Comparison of ENCODE assay signal across 16 cellular contexts in genomic region chr18:57925706-57926105, GRCh38.
DNase-seq lines count a peak whose midpoint lies in the region; ATAC-seq and TF ChIP-seq lines count a peak whose summit lies in the region.
"Had no signal": no experiment of that assay in that cellular context is flagged by ENCODE, and none has a peak within 500 bp of the region (broad histone marks: within the 10 kb centered on the region; RNA-seq: fewer than 3 reads in every experiment).

No MANE protein-coding gene starts in this region.

- CTCF ChIA-PET in MCF 10A (lab: Yijun Ruan, JAX): interaction anchor here (1.4 to 2.9 kb wide), 2 partner anchors 14 to 43 kb away, joined by 4 to 13 read pairs; no protein-coding TSS in a partner anchor

- H3K9me3 Mint-ChIP-seq in MCF 10A (ENCODE audit: unreplicated experiment): no peaks in the 10 kb centered on the region
- H3K9me3 Mint-ChIP-seq: activated CD4-positive, alpha-beta memory T cell treated with anti-CD3 and anti-CD28 coated beads for 36 hours; CD8-positive, alpha-beta memory T cell; dendritic cell treated with granulocyte-macrophage colony-stimulating factor and Interleukin-4, amounts not matched to agents 40 ng/mL and 50 ng/mL, for 4 days; naive thymus-derived CD8-positive, alpha-beta T cell had no signal

- DNase-seq in MCF 10A (ENCODE audit: unreplicated experiment): peak; percentile 57
- no peak for DNase-seq in breast epithelium (ENCODE audit: low spot score in 2 of 2)
- peak; percentile 18 for DNase-seq in astrocyte of the hippocampus (ENCODE audit: low read depth, low spot score)
- DNase-seq in fibroblast of the aortic adventitia (ENCODE audit: low read depth): peak; percentile 63
- DNase-seq in GOT3 (lab: John Stamatoyannopoulos, UW): no peak
- no peak for DNase-seq in NCI-H1417 (lab: John Stamatoyannopoulos, UW)
- DNase-seq: 8988T; activated CD4-positive, alpha-beta memory T cell treated with anti-CD3 and anti-CD28 coated beads for 36 hours; CD8-positive, alpha-beta memory T cell; foreskin melanocyte; GDM1; naive thymus-derived CD8-positive, alpha-beta T cell had no signal

- intact Hi-C loops in MCF 10A (cut with micrococcal nuclease) (no loop called here), breast epithelium (cut with DNase I; ENCODE audit: low total_unique reads) (no loop called here)

- no peaks in the 10 kb centered on the region for H3K27me3 ChIP-seq in breast epithelium

- no peak overlapping the region for H3K27ac ChIP-seq in breast epithelium

- no peaks in the 10 kb centered on the region for H3K9me3 ChIP-seq in breast epithelium

- H3K27ac Mint-ChIP-seq in MCF 10A (ENCODE audit: low read depth, unreplicated experiment): peak overlapping the region; percentile 76
- H3K27ac Mint-ChIP-seq: activated CD4-positive, alpha-beta memory T cell treated with anti-CD3 and anti-CD28 coated beads for 36 hours; CD8-positive, alpha-beta memory T cell; dendritic cell treated with granulocyte-macrophage colony-stimulating factor and Interleukin-4, amounts not matched to agents 40 ng/mL and 50 ng/mL, for 4 days; naive thymus-derived CD8-positive, alpha-beta T cell had no signal

- peaks cover 22% of the 10 kb centered on the region for H3K4me1 Mint-ChIP-seq in MCF 10A (ENCODE audit: insufficient read depth, unreplicated experiment)
- H3K4me1 Mint-ChIP-seq: CD8-positive, alpha-beta memory T cell had no signal

- no peaks in the 10 kb centered on the region for H3K36me3 ChIP-seq in breast epithelium

- no peak for TF ChIP-seq POLR2A in breast epithelium (IDR thresholded peaks at IDR 0.05)

- H3K36me3 Mint-ChIP-seq in MCF 10A (ENCODE audit: insufficient read depth, unreplicated experiment): no peaks in the 10 kb centered on the region
- H3K36me3 Mint-ChIP-seq: activated CD4-positive, alpha-beta memory T cell treated with anti-CD3 and anti-CD28 coated beads for 36 hours; CD8-positive, alpha-beta memory T cell; naive thymus-derived CD8-positive, alpha-beta T cell had no signal

- no peaks in the 10 kb centered on the region for H3K4me1 ChIP-seq in breast epithelium

- no peak for TF ChIP-seq CTCF in MCF 10A (IDR thresholded peaks at IDR 0.05; ENCODE audit: unreplicated experiment)
- TF ChIP-seq CTCF in breast epithelium (IDR thresholded peaks at IDR 0.05): no peak
- TF ChIP-seq CTCF in fibroblast of the aortic adventitia (IDR thresholded peaks at IDR 0.05; ENCODE audit: insufficient read depth, low read length): no peak

- H3K4me3 ChIP-seq in breast epithelium (no peak overlapping the region), fibroblast of the aortic adventitia (ENCODE audit: low read depth, low read length) (no peak overlapping the region)
- H3K4me3 ChIP-seq: lung had no signal

- BruUV-seq in MCF 10A (replicated peaks; lab: Mats Ljungman, UMichigan): no TSS peak

- POLR2A ChIA-PET in MCF 10A (lab: Yijun Ruan, JAX): interaction anchor here (1.1 to 2.4 kb wide), 3 partner anchors 15 to 32 kb away, joined by 3 to 20 read pairs (median 13); no protein-coding TSS in a partner anchor

- ATAC-seq in HG03342 (IDR thresholded peaks at IDR 0.05; ENCODE audit: unreplicated experiment) (no peak), HG02798 (IDR thresholded peaks at IDR 0.05; ENCODE audit: poor library complexity, unreplicated experiment) (no peak)
- ATAC-seq: naive thymus-derived CD8-positive, alpha-beta T cell had no signal

- H3K27me3 Mint-ChIP-seq in MCF 10A (ENCODE audit: insufficient read depth, unreplicated experiment): no peaks in the 10 kb centered on the region
- H3K27me3 Mint-ChIP-seq: dendritic cell treated with granulocyte-macrophage colony-stimulating factor and Interleukin-4, amounts not matched to agents 40 ng/mL and 50 ng/mL, for 4 days had no signal

- H3K4me3 Mint-ChIP-seq in MCF 10A (ENCODE audit: unreplicated experiment): no peak overlapping the region
- H3K4me3 Mint-ChIP-seq: activated CD4-positive, alpha-beta memory T cell treated with anti-CD3 and anti-CD28 coated beads for 36 hours; CD8-positive, alpha-beta memory T cell; dendritic cell treated with granulocyte-macrophage colony-stimulating factor and Interleukin-4, amounts not matched to agents 40 ng/mL and 50 ng/mL, for 4 days; naive thymus-derived CD8-positive, alpha-beta T cell had no signal

Comparison
In these comparisons a context has a peak if more than half of its experiments do, and no peak if none do; other contexts are left out.
1. DNase-seq: peak in MCF 10A (single experiment), astrocyte of the hippocampus (single experiment) and fibroblast of the aortic adventitia (single experiment); none in breast epithelium (0 of 2), GOT3 (single experiment) and NCI-H1417 (0 of 3).